In genomic region chr21:42579456-42580075, GRCh38 we compare ENCODE assay signal across 1 cellular context.
TF ChIP-seq lines count a peak whose summit lies in the region.

No MANE protein-coding gene starts in this region.

TF ChIP-seq in GM23338, 12 proteins besides CTCF, POLR2A, EP300 and RAD21 (continued from another document):
- TF ChIP-seq ZNF462 (CRISPR knock-in tag; IDR thresholded peaks at IDR 0.05) (no peak), CREB1 (CRISPR knock-in tag; IDR thresholded peaks at IDR 0.05; ENCODE audit: low read depth) (no peak), REST (IDR thresholded peaks at IDR 0.05; ENCODE audit: unreplicated experiment) (no peak), STAT1 (IDR thresholded peaks at IDR 0.05; ENCODE audit: unreplicated experiment) (no peak), EZH2 (IDR thresholded peaks at IDR 0.05; ENCODE audit: low read depth, unreplicated experiment) (no peak), EZH2phosphoT487 (IDR thresholded peaks at IDR 0.05; ENCODE audit: unreplicated experiment) (no peak), POLR2AphosphoS5 (IDR thresholded peaks at IDR 0.05; ENCODE audit: low read depth) (no peak)
TF ChIP-seq in GM23338: peak in this region for 0.
